Comparison of ENCODE assay signal across 1 cellular context in genomic region chr12:100199347-100200136, GRCh38.
A peak's percentile ranks its signal among the peaks of the same experiment; 100 is the strongest.
TF ChIP-seq lines count a peak whose summit lies in the region.

No MANE protein-coding gene starts in this region.

TF ChIP-seq in HepG2, 621 proteins besides CTCF, POLR2A, EP300 and RAD21 (continued from another document and continues in another):
- no peak for TF ChIP-seq ELK4 (CRISPR knock-in tag; IDR thresholded peaks at IDR 0.05; ENCODE audit: borderline replicate concordance)
- TF ChIP-seq KDM5B (CRISPR knock-in tag; IDR thresholded peaks at IDR 0.05; ENCODE audit: borderline replicate concordance): peak; percentile 39; the same call in 1 of the 2 replicates
- TF ChIP-seq ZNF766 (CRISPR knock-in tag; IDR thresholded peaks at IDR 0.05; ENCODE audit: borderline replicate concordance): peak; percentile 80; the same call in 1 of the 2 replicates
- TF ChIP-seq ZEB1 (IDR thresholded peaks at IDR 0.05; ENCODE audit: insufficient replicate concordance, low read depth): peak; percentile 62
- TF ChIP-seq ZMAT3 (CRISPR knock-in tag; conservative IDR thresholded peaks at IDR 0.05): 0 out of 2 replicates have a peak, but pooled peaks have one; percentile 39
- no peak for TF ChIP-seq ZBTB25 (CRISPR knock-in tag; IDR thresholded peaks at IDR 0.05)
- 0 out of 2 replicates have a peak, but pooled peaks have one; percentile 32 for TF ChIP-seq THAP11 (CRISPR knock-in tag; IDR thresholded peaks at IDR 0.05)
- TF ChIP-seq UBTF (CRISPR knock-in tag; IDR thresholded peaks at IDR 0.05): peak; percentile 78
- peak; percentile 70; the same call in 1 of the 2 replicates for TF ChIP-seq ZNF772 (CRISPR knock-in tag; IDR thresholded peaks at IDR 0.05)
- no peak for TF ChIP-seq STAT5B (CRISPR knock-in tag; IDR thresholded peaks at IDR 0.05)
- no peak for TF ChIP-seq THAP8 (CRISPR knock-in tag; IDR thresholded peaks at IDR 0.05; ENCODE audit: borderline replicate concordance)
- peak; percentile 64; the same call in 1 of the 2 replicates for TF ChIP-seq GATAD1 (CRISPR knock-in tag; IDR thresholded peaks at IDR 0.05)
- no peak for TF ChIP-seq PAWR (CRISPR knock-in tag; IDR thresholded peaks at IDR 0.05; ENCODE audit: borderline replicate concordance)
- TF ChIP-seq ISX (CRISPR knock-in tag; conservative IDR thresholded peaks at IDR 0.05): peak; percentile 87; the same call in 1 of the 2 replicates
- TF ChIP-seq ZNF235 (CRISPR knock-in tag; IDR thresholded peaks at IDR 0.05; ENCODE audit: borderline replicate concordance): peak; percentile 21; the same call in 1 of the 2 replicates
- TF ChIP-seq MAX (IDR thresholded peaks at IDR 0.05): peak; percentile 31; the same call in 1 of the 2 replicates
- peak; percentile 23; the same call in 1 of the 2 replicates for TF ChIP-seq ZNF691 (CRISPR knock-in tag; IDR thresholded peaks at IDR 0.05; ENCODE audit: borderline replicate concordance, low read depth)
- peak; percentile 40; the same call in 1 of the 2 replicates for TF ChIP-seq ZSCAN31 (CRISPR knock-in tag; IDR thresholded peaks at IDR 0.05; ENCODE audit: low read depth)
- TF ChIP-seq EED (CRISPR knock-in tag; IDR thresholded peaks at IDR 0.05): 0 out of 2 replicates have a peak, but pooled peaks have one; percentile 54
- TF ChIP-seq ZNF414 (CRISPR knock-in tag; IDR thresholded peaks at IDR 0.05): peak; percentile 75
- no peak for TF ChIP-seq TGIF2 (CRISPR knock-in tag; IDR thresholded peaks at IDR 0.05)
- TF ChIP-seq NRL (CRISPR knock-in tag; IDR thresholded peaks at IDR 0.05; ENCODE audit: borderline replicate concordance): peak; percentile 58
- TF ChIP-seq ZNF580 (CRISPR knock-in tag; IDR thresholded peaks at IDR 0.05; ENCODE audit: borderline replicate concordance, low read depth): 0 out of 2 replicates have a peak, but pooled peaks have one; percentile 35
- TF ChIP-seq ZNF761 (CRISPR knock-in tag; conservative IDR thresholded peaks at IDR 0.05): no peak
- TF ChIP-seq ZNF549 (CRISPR knock-in tag; IDR thresholded peaks at IDR 0.05): 0 out of 2 replicates have a peak, but pooled peaks have one; percentile 57
- peak; percentile 39; the same call in 1 of the 2 replicates for TF ChIP-seq TAF1 (CRISPR knock-in tag; IDR thresholded peaks at IDR 0.05)
- TF ChIP-seq KDM5A (IDR thresholded peaks at IDR 0.05; ENCODE audit: borderline replicate concordance, low read length): peak; percentile 8; the same call in 1 of the 2 replicates
- no peak for TF ChIP-seq PTBP1 (IDR thresholded peaks at IDR 0.05; ENCODE audit: low read depth, low read length, poor library complexity, severe bottlenecking)
- no peak for TF ChIP-seq PHB2 (IDR thresholded peaks at IDR 0.05; ENCODE audit: partially characterized antibody)
- 0 out of 2 replicates have a peak, but pooled peaks have one; percentile 21 for TF ChIP-seq BHLHE40 (IDR thresholded peaks at IDR 0.05; ENCODE audit: low read length)
- peak; percentile 93 for TF ChIP-seq ZNF800 (CRISPR knock-in tag; IDR thresholded peaks at IDR 0.05)
- no peak for TF ChIP-seq GPN1 (CRISPR knock-in tag; IDR thresholded peaks at IDR 0.05; ENCODE audit: borderline replicate concordance)
- TF ChIP-seq TCF12 (IDR thresholded peaks at IDR 0.05): no peak
- TF ChIP-seq TCF12 (CRISPR knock-in tag; IDR thresholded peaks at IDR 0.05): peak; percentile 83; the same call in 1 of the 2 replicates
- peak; percentile 62 for TF ChIP-seq ZMYM4 (CRISPR knock-in tag; IDR thresholded peaks at IDR 0.05)
- TF ChIP-seq ZNF605 (CRISPR knock-in tag; IDR thresholded peaks at IDR 0.05): 0 out of 2 replicates have a peak, but pooled peaks have one; percentile 34
- peak; percentile 94 for TF ChIP-seq PATZ1 (CRISPR knock-in tag; IDR thresholded peaks at IDR 0.05)
- peak; percentile 71; the same call in 1 of the 2 replicates for TF ChIP-seq MEIS1 (CRISPR knock-in tag; IDR thresholded peaks at IDR 0.05; ENCODE audit: borderline replicate concordance)
- no peak for TF ChIP-seq SKI (IDR thresholded peaks at IDR 0.05; ENCODE audit: partially characterized antibody)
- no peak for TF ChIP-seq LRRFIP1 (CRISPR knock-in tag; conservative IDR thresholded peaks at IDR 0.05)
- 0 out of 2 replicates have a peak, but pooled peaks have one; percentile 93 for TF ChIP-seq ZNF674 (CRISPR knock-in tag; IDR thresholded peaks at IDR 0.05; ENCODE audit: low read depth)
- no peak; the same call in 1 of the 2 replicates for TF ChIP-seq MEF2D (CRISPR knock-in tag; IDR thresholded peaks at IDR 0.05)
- TF ChIP-seq MXD4 (CRISPR knock-in tag; IDR thresholded peaks at IDR 0.05): no peak
- TF ChIP-seq NKX3-1 (CRISPR knock-in tag; IDR thresholded peaks at IDR 0.05): 0 out of 2 replicates have a peak, but pooled peaks have one; percentile 37
- no peak for TF ChIP-seq KDM6A (CRISPR knock-in tag; IDR thresholded peaks at IDR 0.05; ENCODE audit: low read depth)
- peak; percentile 49; the same call in 1 of the 2 replicates for TF ChIP-seq ELF3 (CRISPR knock-in tag; IDR thresholded peaks at IDR 0.05)
- 0 out of 2 replicates have a peak, but pooled peaks have one; percentile 65 for TF ChIP-seq KLF12 (CRISPR knock-in tag; IDR thresholded peaks at IDR 0.05; ENCODE audit: borderline replicate concordance)
- TF ChIP-seq ZFY (CRISPR knock-in tag; IDR thresholded peaks at IDR 0.05): peak; percentile 73
- TF ChIP-seq RFX1 (IDR thresholded peaks at IDR 0.05): peak; percentile 22; the same call in 1 of the 2 replicates
